8 cellular contexts compared by ENCODE assay signal in genomic region chr11:106585061-106585460, GRCh38.
DNase-seq lines count a peak whose midpoint lies in the region; ATAC-seq lines count a peak whose summit lies in the region.
"Had no signal": no experiment of that assay in that cellular context is flagged by ENCODE, and none has a peak within 500 bp of the region (broad histone marks: within the 10 kb centered on the region; RNA-seq: fewer than 3 reads in every experiment).

No MANE protein-coding gene starts in this region.

- H2BK12ac ChIP-seq in neuronal stem cell (ENCODE audit: low read length): no peak overlapping the region

- H3K36me3 ChIP-seq in neuronal stem cell (replicated peaks in 1 of 2; ENCODE audit: control insufficient read depth in 2 of 2, insufficient read depth in 2 of 2, low read length in 2 of 2): no peaks in the 10 kb centered on the region

- H3K4me1 ChIP-seq in neuronal stem cell (ENCODE audit: control insufficient read depth in 2 of 2, insufficient read depth in 1 of 2, low read depth in 1 of 2, low read length in 2 of 2): no peaks in the 10 kb centered on the region

- no peak overlapping the region for H3K27ac ChIP-seq in neuronal stem cell (replicated peaks; ENCODE audit: low read length)

- H3K14ac ChIP-seq in neuronal stem cell (ENCODE audit: low read length): no peak overlapping the region

- no peak for ATAC-seq in GM18511 (IDR thresholded peaks at IDR 0.05; ENCODE audit: unreplicated experiment)

- no peak overlapping the region for H3K18ac ChIP-seq in neuronal stem cell (ENCODE audit: low read length)

- H3K4me2 ChIP-seq in neuronal stem cell (ENCODE audit: insufficient read depth, low read length, poor library complexity, severe bottlenecking): no peak overlapping the region

- H2BK5ac ChIP-seq in neuronal stem cell (ENCODE audit: low read length): no peak overlapping the region

- H4K8ac ChIP-seq in neuronal stem cell (ENCODE audit: low read depth, low read length): no peak overlapping the region

- DNase-seq in GM04504 (ENCODE audit: low read depth) (peak; percentile 13), M059J (ENCODE audit: low read depth) (peak; percentile 45), cerebellar cortex (ENCODE audit: low spot score) (peak; percentile 24), neuronal stem cell (ENCODE audit: low spot score) (peak; percentile 1), activated gamma-delta T cell (lab: John Stamatoyannopoulos, UW) (no peak), amniotic stem cell (lab: John Stamatoyannopoulos, UW) (no peak)
- DNase-seq: activated CD4-positive, alpha-beta T cell treated with anti-CD3 and anti-CD28 coated beads, Interleukin-2, amount 50 U/mL, for 48 hours had no signal

- H4K91ac ChIP-seq in neuronal stem cell (ENCODE audit: low read depth, low read length, poor library complexity): no peak overlapping the region

- no peak overlapping the region for H3K23ac ChIP-seq in neuronal stem cell (ENCODE audit: low read depth, low read length, poor library complexity)

- WGBS in neuronal stem cell (ENCODE audit: extremely low coverage in 2 of 2, insufficient read length in 2 of 2, insufficient replicate concordance in 1 of 2), 2 donors: no CpG with 5 or more reads among the region's 5 CpGs

- H3K4me3 ChIP-seq in neuronal stem cell (ENCODE audit: low read length in 2 of 2): no peak overlapping the region

- no peak overlapping the region for H2AK5ac ChIP-seq in neuronal stem cell (ENCODE audit: low read depth, low read length)

- no peak overlapping the region for H2BK120ac ChIP-seq in neuronal stem cell (ENCODE audit: low read depth, low read length)

- no peaks in the 10 kb centered on the region for H3K27me3 ChIP-seq in neuronal stem cell (ENCODE audit: control insufficient read depth in 3 of 3, insufficient read depth in 3 of 3, low read depth in 1 of 3, low read length in 3 of 3)

- H3K4ac ChIP-seq in neuronal stem cell (ENCODE audit: low read length): no peak overlapping the region

- H3K9me3 ChIP-seq in neuronal stem cell (replicated peaks in 1 of 2; ENCODE audit: control insufficient read depth in 2 of 2, insufficient read depth in 1 of 2, low read depth in 1 of 2, low read length in 2 of 2): no peaks in the 10 kb centered on the region

- H3K79me1 ChIP-seq in neuronal stem cell (ENCODE audit: low read depth, low read length): no peaks in the 10 kb centered on the region

- no peak overlapping the region for H3K9ac ChIP-seq in neuronal stem cell (ENCODE audit: low read depth, low read length, poor library complexity)

- H2AFZ ChIP-seq in neuronal stem cell (ENCODE audit: low read length): no peak overlapping the region

- no peak overlapping the region for H2BK15ac ChIP-seq in neuronal stem cell (ENCODE audit: low read length)

Comparison
In these comparisons a context has a peak if more than half of its experiments do, and no peak if none do; other contexts are left out.
1. DNase-seq: peak in GM04504 (single experiment), M059J (single experiment), cerebellar cortex (single experiment) and neuronal stem cell (single experiment); none in activated gamma-delta T cell (single experiment) and amniotic stem cell (single experiment).